ENCODE assay signal across 22 cellular contexts in genomic region chr19:36163813-36164212, GRCh38. TPM values are rescaled to one million over a fixed set of nuclear protein-coding genes. Genes with fewer than 3 reads are reported as not detected.
DNase-seq lines count a peak whose midpoint lies in the region; ATAC-seq, FAIRE-seq and TF ChIP-seq lines count a peak whose summit lies in the region.
"Had no signal": no experiment of that assay in that cellular context is flagged by ENCODE, and none has a peak within 500 bp of the region (broad histone marks: within the 10 kb centered on the region; RNA-seq: fewer than 3 reads in every experiment).

No MANE protein-coding gene starts in this region.

- H3K9ac ChIP-seq in kidney (ENCODE audit: low read length in 2 of 2) = no peak overlapping the region

- H3K27ac ChIP-seq in 22Rv1 (peak overlapping the region; percentile 92; the same call in 1 of the 2 replicates), Panc1 (ENCODE audit: low read length) (no peak overlapping the region), kidney (ENCODE audit: low read depth in 2 of 2, low read length in 2 of 2) (no peak overlapping the region)
- H3K27ac ChIP-seq: C4-2B had no signal

- intact Hi-C loops in Panc1 (cut with micrococcal nuclease; ENCODE audit: unreplicated experiment) (no loop called here), left colon (cut with DNase I, micrococcal nuclease) (no loop called here), sciatic nerve (cut with DNase I) (loop anchor here (10.0 kb wide), 1 partner anchor 109 kb away; the partner anchor contains the start of genes THAP8 and WDR62), kidney (cut with DNase I) (no loop called here)

- H3K36me3 ChIP-seq in Panc1 (ENCODE audit: control insufficient read depth, insufficient read depth, low read length) (0 out of 2 replicates have a peak, but pooled peaks cover 3% of the 10 kb centered on the region), kidney (ENCODE audit: control insufficient read depth in 1 of 2, insufficient read depth in 2 of 2, low read length in 2 of 2) (no peaks in the 10 kb centered on the region)

- in situ Hi-C loops in Panc1 (cut with HindIII; ENCODE audit: low pct_unique_long_range_greater_than_20kb, low sequenced_read_pairs) = no loop called here

- peak; percentile 53; the same call in 1 of the 2 replicates for ATAC-seq in Panc1
- ATAC-seq in left colon = peak; percentile 6
- ATAC-seq in sciatic nerve = no peak
- no peak for ATAC-seq in GM19324 (IDR thresholded peaks at IDR 0.05; ENCODE audit: low FRiP score, unreplicated experiment)
- ATAC-seq: CD8-positive, alpha-beta T cell; GM12878; GM23338 had no signal

- H3K27me3 ChIP-seq in Panc1 (ENCODE audit: control insufficient read depth, insufficient read depth, low read length) = no peaks in the 10 kb centered on the region

- H3K4me1 ChIP-seq in Panc1 (ENCODE audit: control insufficient read depth, insufficient read depth, low read length) = no peaks in the 10 kb centered on the region
- no peaks in the 10 kb centered on the region for H3K4me1 ChIP-seq in kidney (ENCODE audit: control insufficient read depth in 1 of 2, insufficient read depth in 1 of 2, low read depth in 1 of 2, low read length in 2 of 2)
- H3K4me1 ChIP-seq: Caco-2 had no signal

- H3K4me3 ChIP-seq in Panc1 (ENCODE audit: low read depth in 2 of 2, low read length in 2 of 2) (no peak overlapping the region), kidney (ENCODE audit: low read length in 2 of 2) (no peak overlapping the region)
- H3K4me3 ChIP-seq: GM12878, GM23338 had no signal

- POLR2A ChIA-PET in Panc1 (lab: Charles Lee) = no interaction called here

- H3K9me3 ChIP-seq in Panc1 (ENCODE audit: control insufficient read depth, insufficient read depth, low read depth, low read length) (no peaks in the 10 kb centered on the region), kidney (ENCODE audit: control insufficient read depth in 1 of 2, low read length in 2 of 2) (no peaks in the 10 kb centered on the region)
- H3K9me3 ChIP-seq: Caco-2 had no signal

- CTCF ChIA-PET in Panc1 (lab: Charles Lee) = interaction anchor here (0.6 kb wide), 1 partner anchor 11 kb away, joined by 3 read pairs; no protein-coding TSS in a partner anchor

- FAIRE-seq in kidney (lab: Jason Lieb, UNC) = no peak
- FAIRE-seq: G401.6, GM12878, GM19239 had no signal

- no TSS peak for BruUV-seq in Panc1 (replicated peaks; lab: Mats Ljungman, UMichigan)

- no peak for TF ChIP-seq CTCF in 22Rv1 (IDR thresholded peaks at IDR 0.05)
- no peak for TF ChIP-seq CTCF in Panc1 (IDR thresholded peaks at IDR 0.05)
- TF ChIP-seq CTCF in kidney (IDR thresholded peaks at IDR 0.05; ENCODE audit: borderline replicate concordance, extremely low read depth, insufficient read depth) = no peak

- DNase-seq in Panc1 (ENCODE audit: low read depth, low spot score) (no peak), left colon (no peak), sciatic nerve (ENCODE audit: low spot score) (peak; percentile 30), kidney (no peak), NCI-H446 treated with DMSO at 0.1 percent for 48 hours (lab: John Stamatoyannopoulos, UW) (no peak), putamen (ENCODE audit: low spot score) (no peak)
- DNase-seq: 8988T; Caco-2; CD4-positive, CD25-positive, alpha-beta regulatory T cell; CD8-positive, alpha-beta T cell; DMS153; DND-41; H7; HCEC 1CT had no signal

RNA-seq across cellular contexts. Expression of gene COX7A1, which starts 11.6 kb away (rescaled TPM):
- total RNA-seq in Panc1 (2021; ENCODE audit: unreplicated experiment) (0.33 TPM), left colon (10 to 100 TPM in 1 of 2 donors, 1 to 10 TPM in 1; 5.5 to 21.3 TPM), sciatic nerve (71.6 TPM), kidney (56.2 TPM)
- not detected for polyA plus RNA-seq in Panc1 (2012; ENCODE audit: insufficient read length)
- 199 TPM for polyA plus RNA-seq in kidney (ENCODE audit: insufficient read depth, low read depth, low replicate concordance)
- total RNA-seq: A673; Caco-2; CD4-positive, CD25-positive, alpha-beta regulatory T cell; CD8-positive, alpha-beta T cell; GM12878; H7 had no signal
- polyA plus RNA-seq: CD4-positive, CD25-positive, alpha-beta regulatory T cell; GM12878 had no signal

RNA-seq across cellular contexts. Expression of gene CAPNS1, which starts 23.9 kb away (rescaled TPM):
- total RNA-seq in Panc1 (2021; ENCODE audit: unreplicated experiment) (1,158 TPM), left colon (100 to 1,000 TPM; 757 to 814 TPM), sciatic nerve (534 TPM), kidney (861 TPM)
- 2,031 TPM for polyA plus RNA-seq in Panc1 (2012; ENCODE audit: insufficient read length)
- polyA plus RNA-seq in kidney (ENCODE audit: insufficient read depth, low read depth, low replicate concordance) = 1,098 TPM

RNA-seq across cellular contexts. Expression of gene TBCB, which starts 48.5 kb away (rescaled TPM):
- total RNA-seq in Panc1 (2021; ENCODE audit: unreplicated experiment) = 496 TPM
- polyA plus RNA-seq in Panc1 (2012; ENCODE audit: insufficient read length) = 864 TPM
- total RNA-seq in left colon = 100 to 1,000 TPM in 1 of 2 donors, 10 to 100 TPM in 1; 90.0 to 102 TPM
- total RNA-seq in sciatic nerve = 173 TPM
- total RNA-seq in kidney = 144 TPM
- polyA plus RNA-seq in kidney (ENCODE audit: insufficient read depth, low read depth, low replicate concordance) = 242 TPM

RNA-seq across cellular contexts. Expression of gene POLR2I, which starts 49.1 kb away (rescaled TPM):
- 174 TPM for total RNA-seq in Panc1 (2021; ENCODE audit: unreplicated experiment)
- 449 TPM for polyA plus RNA-seq in Panc1 (2012; ENCODE audit: insufficient read length)
- total RNA-seq in left colon = 10 to 100 TPM; 39.4 to 42.7 TPM
- total RNA-seq in sciatic nerve = 60.5 TPM
- 59.9 TPM for total RNA-seq in kidney
- polyA plus RNA-seq in kidney (ENCODE audit: insufficient read depth, low read depth, low replicate concordance) = 119 TPM

RNA-seq across cellular contexts. Expression of gene ZNF565, which starts 50.7 kb away (rescaled TPM):
- 4.9 TPM for total RNA-seq in Panc1 (2021; ENCODE audit: unreplicated experiment)
- 3.9 TPM for polyA plus RNA-seq in Panc1 (2012; ENCODE audit: insufficient read length)
- 1 to 10 TPM; 2.8 to 3.4 TPM for total RNA-seq in left colon
- 8.5 TPM for total RNA-seq in sciatic nerve
- total RNA-seq in kidney = 4.6 TPM
- polyA plus RNA-seq in kidney (ENCODE audit: insufficient read depth, low read depth, low replicate concordance) = 1.5 TPM

Comparison
In these comparisons a context has a peak if more than half of its experiments do, and no peak if none do; other contexts are left out.
1. ATAC-seq: peak in Panc1 (single experiment) and left colon (single experiment); none in sciatic nerve (single experiment) and GM19324 (single experiment).